In the genomic region with DNA sequence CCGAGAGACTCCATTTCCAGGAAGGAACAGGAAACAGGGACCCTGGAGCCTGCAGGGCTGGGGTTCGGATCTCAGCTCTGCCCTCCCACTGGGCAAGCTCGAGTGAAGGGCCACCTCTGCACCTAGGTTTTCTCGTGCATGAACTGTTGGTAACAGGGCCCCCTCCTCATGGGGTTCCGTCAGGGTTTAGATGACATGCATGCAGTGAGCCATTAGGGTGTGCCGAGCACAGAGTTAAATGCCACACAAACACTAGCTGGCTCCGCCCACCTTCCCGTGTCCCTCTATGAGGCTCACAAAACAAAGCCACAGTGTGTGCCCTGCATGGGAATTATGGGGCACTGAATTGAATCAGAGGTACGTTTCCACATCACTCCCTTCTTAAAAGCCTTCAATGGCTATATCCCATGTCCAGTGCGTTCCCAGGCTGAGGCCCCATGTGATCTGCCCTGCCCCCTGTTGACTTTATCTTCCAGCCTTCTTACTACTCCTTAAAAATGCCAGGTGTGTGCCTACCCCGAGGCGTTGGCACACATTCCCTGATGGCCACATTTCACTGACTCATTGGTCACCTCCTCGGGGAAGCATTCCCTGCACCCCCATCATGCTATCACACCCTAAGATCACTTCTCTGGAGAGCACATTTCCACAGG, we compare ENCODE assay signal across 18 cellular contexts. TPM values are rescaled to one million over a fixed set of nuclear protein-coding genes. Genes with fewer than 3 reads are reported as not detected.
DNase-seq lines count a peak whose midpoint lies in the region; ATAC-seq and TF ChIP-seq lines count a peak whose summit lies in the region.
"Had no signal": no experiment of that assay in that cellular context is flagged by ENCODE, and none has a peak within 500 bp of the region (broad histone marks: within the 10 kb centered on the region; RNA-seq: fewer than 3 reads in every experiment).

No MANE protein-coding gene starts in this region.

- H3K27ac ChIP-seq in OCI-LY3 (ENCODE audit: low read length) (no peak overlapping the region), foreskin keratinocyte (no peak overlapping the region), thyroid gland (peak overlapping the region in 1 of 3 donors; percentile 19)
- H3K27ac ChIP-seq: psoas muscle had no signal

- no peak overlapping the region for H2AFZ ChIP-seq in OCI-LY3 (ENCODE audit: low read depth, low read length)

- peak overlapping the region; percentile 44 for H3K4me2 ChIP-seq in OCI-LY3 (ENCODE audit: low read length)

- H3K27me3 ChIP-seq in OCI-LY3 (ENCODE audit: low read depth, low read length): no peaks in the 10 kb centered on the region
- no peaks in the 10 kb centered on the region for H3K27me3 ChIP-seq in foreskin keratinocyte
- H3K27me3 ChIP-seq in thyroid gland: no peaks in the 10 kb centered on the region

- peak; percentile 30 for DNase-seq in activated CD8-positive, alpha-beta memory T cell treated with anti-CD3 and anti-CD28 coated beads for 24 hours
- no peak for DNase-seq in activated CD8-positive, alpha-beta memory T cell treated with anti-CD3 and anti-CD28 coated beads, Interleukin-2, amount 10 ng/mL, durations not matched to agents 7 days and 5 days
- DNase-seq in foreskin keratinocyte (peak in 1 of 2 donors; percentile 66), thyroid gland (peak; percentile 68 to 71), GM03348 (ENCODE audit: low spot score) (no peak)
- no peak for DNase-seq in activated CD4-positive, alpha-beta T cell treated with anti-CD3 and anti-CD28 coated beads, Interleukin-2, amount 50 U/mL, for 48 hours
- DNase-seq: activated CD8-positive, alpha-beta memory T cell treated with anti-CD3 and anti-CD28 coated beads, Interleukin-2, amount 50 U/mL, for 4 hours; anterior cingulate cortex; COR-L47; foreskin melanocyte; naive B cell; NCI-H2107; psoas muscle; SHP77; stimulated activated naive CD8-positive, alpha-beta T cell treated with anti-CD3 and anti-CD28 coated beads, Interleukin-15, Interleukin-2, amounts not matched to agents 100 U/mL and 50 U/mL, for 24 hours had no signal

- ATAC-seq in activated CD8-positive, alpha-beta memory T cell treated with anti-CD3 and anti-CD28 coated beads, Interleukin-2, amount 10 ng/mL, durations not matched to agents 7 days and 5 days: no peak
- ATAC-seq in foreskin keratinocyte (peak; percentile 70), GM18870 (IDR thresholded peaks at IDR 0.05; ENCODE audit: unreplicated experiment) (no peak)
- ATAC-seq: activated CD4-positive, CD25-positive, alpha-beta regulatory T cell treated with anti-CD3 and anti-CD28 coated beads, Interleukin-2, amount 50 U/mL, for 24 hours; stimulated activated naive CD8-positive, alpha-beta T cell treated with anti-CD3 and anti-CD28 coated beads, Interleukin-15, Interleukin-2, amounts not matched to agents 100 U/mL and 50 U/mL, for 24 hours had no signal

- H3K79me2 ChIP-seq in OCI-LY3 (ENCODE audit: low read length): no peaks in the 10 kb centered on the region

- H3K9me3 ChIP-seq in OCI-LY3 (ENCODE audit: insufficient read depth, low read length) (no peaks in the 10 kb centered on the region), thyroid gland (no peaks in the 10 kb centered on the region)
- H3K9me3 ChIP-seq: psoas muscle had no signal

- H3K4me3 ChIP-seq in OCI-LY3 (ENCODE audit: low read length): peak overlapping the region; percentile 39; the same call in 1 of the 2 replicates
- H3K4me3 ChIP-seq in thyroid gland (replicated peaks in 1 of 3): no peak overlapping the region
- H3K4me3 ChIP-seq: psoas muscle had no signal

- H3K27ac Mint-ChIP-seq in activated CD8-positive, alpha-beta memory T cell treated with anti-CD3 and anti-CD28 coated beads, Interleukin-2, amount 10 ng/mL, durations not matched to agents 7 days and 5 days: no peak overlapping the region

- TF ChIP-seq POLR2A in thyroid gland (IDR thresholded peaks at IDR 0.05): no peak

- H3K4me1 ChIP-seq in OCI-LY3 (ENCODE audit: low read length): peaks cover 42% of the 10 kb centered on the region
- H3K4me1 ChIP-seq in foreskin keratinocyte: peaks cover 8% of the 10 kb centered on the region
- peaks cover 7 to 8% of the 10 kb centered on the region in 2 donors for H3K4me1 ChIP-seq in thyroid gland
- H3K4me1 ChIP-seq: psoas muscle had no signal

- H3K36me3 Mint-ChIP-seq in activated CD8-positive, alpha-beta memory T cell treated with anti-CD3 and anti-CD28 coated beads, Interleukin-2, amount 10 ng/mL, durations not matched to agents 7 days and 5 days: no peaks in the 10 kb centered on the region
- H3K36me3 Mint-ChIP-seq: naive B cell had no signal

- H3K4me3 Mint-ChIP-seq in activated CD8-positive, alpha-beta memory T cell treated with anti-CD3 and anti-CD28 coated beads, Interleukin-2, amount 10 ng/mL, durations not matched to agents 7 days and 5 days: no peak overlapping the region

- WGBS in thyroid gland, 2 donors: 39 to 41% methylated on average over 13 of the region's 13 CpGs

- H3K36me3 ChIP-seq in OCI-LY3 (replicated peaks; ENCODE audit: low read depth, low read length) (no peaks in the 10 kb centered on the region), thyroid gland (no peaks in the 10 kb centered on the region)

- H3K9ac ChIP-seq in OCI-LY3 (ENCODE audit: low read length): no peak overlapping the region

- H3K9me3 Mint-ChIP-seq in activated CD8-positive, alpha-beta memory T cell treated with anti-CD3 and anti-CD28 coated beads, Interleukin-2, amount 10 ng/mL, durations not matched to agents 7 days and 5 days (ENCODE audit: low read depth): no peaks in the 10 kb centered on the region

- CTCF ChIA-PET in activated CD8-positive, alpha-beta memory T cell treated with anti-CD3 and anti-CD28 coated beads, Interleukin-2, amount 10 ng/mL, durations not matched to agents 7 days and 5 days (lab: Charles Lee): no interaction called here

- no peak for TF ChIP-seq CTCF in OCI-LY3 (IDR thresholded peaks at IDR 0.05; ENCODE audit: low read depth, low read length)
- TF ChIP-seq CTCF in foreskin keratinocyte (conservative IDR thresholded peaks at IDR 0.05): no peak
- TF ChIP-seq CTCF in thyroid gland (IDR thresholded peaks at IDR 0.05): no peak

- peaks cover 1% of the 10 kb centered on the region for H3K4me1 Mint-ChIP-seq in activated CD8-positive, alpha-beta memory T cell treated with anti-CD3 and anti-CD28 coated beads, Interleukin-2, amount 10 ng/mL, durations not matched to agents 7 days and 5 days

- H4K20me1 ChIP-seq in OCI-LY3 (ENCODE audit: insufficient read depth, low read length): no peaks in the 10 kb centered on the region

- intact Hi-C loops in thyroid gland (cut with DNase I): no loop called here

- peaks cover 48% of the 10 kb centered on the region for H3K27me3 Mint-ChIP-seq in activated CD8-positive, alpha-beta memory T cell treated with anti-CD3 and anti-CD28 coated beads, Interleukin-2, amount 10 ng/mL, durations not matched to agents 7 days and 5 days

RNA-seq across cellular contexts. Expression of a gene that starts 35.8 kb away (rescaled TPM):
- 1 to 10 TPM in 1 of 2 experiments, under 1 TPM in 1; 0.96 to 4.5 TPM for total RNA-seq in activated CD8-positive, alpha-beta memory T cell treated with anti-CD3 and anti-CD28 coated beads, Interleukin-2, amount 10 ng/mL, durations not matched to agents 7 days and 5 days
- total RNA-seq in foreskin keratinocyte (57.0 and 68.5 TPM in 2 replicates), thyroid gland (10 to 100 TPM; 10.2 to 30.2 (median 16.4) TPM)
- 53.2 and 64.3 TPM in 2 replicates for polyA plus RNA-seq in foreskin keratinocyte

Comparison
In these comparisons a context has a peak if more than half of its experiments do, and no peak if none do; other contexts are left out.
1. DNase-seq: peak in activated CD8-positive, alpha-beta memory T cell treated with anti-CD3 and anti-CD28 coated beads for 24 hours (single experiment) and thyroid gland (2 of 2); none in activated CD8-positive, alpha-beta memory T cell treated with anti-CD3 and anti-CD28 coated beads, Interleukin-2, amount 10 ng/mL, durations not matched to agents 7 days and 5 days (single experiment), activated CD4-positive, alpha-beta T cell treated with anti-CD3 and anti-CD28 coated beads, Interleukin-2, amount 50 U/mL, for 48 hours (0 of 2) and GM03348 (single experiment).